ENCODE assay signal across 11 cellular contexts in the genomic region with DNA sequence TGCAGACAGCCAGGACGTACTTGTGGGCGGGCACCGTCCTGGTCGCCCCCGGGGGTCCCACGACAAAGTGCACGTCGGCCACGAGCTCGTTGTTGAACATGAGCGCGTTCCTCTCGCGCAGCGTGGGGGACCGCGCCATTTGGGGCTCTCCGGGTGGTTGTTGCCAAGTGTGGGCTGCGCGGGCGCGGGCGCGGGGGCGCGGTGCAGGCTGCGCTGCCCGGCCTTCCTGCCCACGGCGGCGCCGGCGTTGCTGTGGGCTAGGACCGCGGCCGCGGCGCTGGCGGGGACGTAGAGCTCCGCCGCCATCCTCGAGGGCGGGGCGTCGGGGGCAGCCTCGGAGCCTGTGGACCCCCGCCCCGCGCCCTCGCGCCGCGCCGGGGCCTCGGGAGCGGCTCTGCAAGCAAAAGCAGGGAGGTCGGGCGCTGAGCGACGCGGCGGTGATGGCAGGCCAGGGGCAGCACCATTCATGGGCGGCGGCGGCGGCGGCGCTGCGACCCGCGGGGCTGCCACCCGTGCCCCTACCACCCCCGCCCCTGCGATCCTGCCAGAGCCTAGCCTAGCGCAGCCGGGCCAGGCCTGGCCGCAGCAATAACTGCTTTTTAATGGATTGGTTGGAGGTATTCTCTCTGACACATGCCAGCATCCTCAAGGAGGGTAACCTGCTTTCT. TPM values are rescaled to one million over a fixed set of nuclear protein-coding genes. Genes with fewer than 3 reads are reported as not detected.
DNase-seq lines count a peak whose midpoint lies in the region; ATAC-seq, FAIRE-seq and TF ChIP-seq lines count a peak whose summit lies in the region.
"Had no signal": no experiment of that assay in that cellular context is flagged by ENCODE, and none has a peak within 500 bp of the region (broad histone marks: within the 10 kb centered on the region; RNA-seq: fewer than 3 reads in every experiment).

No MANE protein-coding gene starts in this region.

- H3K27ac ChIP-seq in GM23248: no peak overlapping the region
- H3K27ac ChIP-seq in mammary epithelial cell (ENCODE audit: insufficient read depth, low read depth, low read length): no peak overlapping the region
- H3K27ac ChIP-seq in small intestine (ENCODE audit: low read depth in 1 of 2, low read length in 1 of 2): no peak overlapping the region

- H3K4me1 Mint-ChIP-seq in immature natural killer cell: peaks cover 61 to 72% of the 10 kb centered on the region in 2 donors

- H2AFZ ChIP-seq in GM23248: peak overlapping the region; percentile 51
- peak overlapping the region; percentile 62 for H2AFZ ChIP-seq in mammary epithelial cell (ENCODE audit: low read depth, low read length)

- H3K4me2 ChIP-seq in GM23248 (ENCODE audit: unreplicated experiment) (peak overlapping the region; percentile 61), mammary epithelial cell (ENCODE audit: insufficient read depth, low read depth, low read length) (peak overlapping the region; percentile 60)

- peaks cover 8 to 14% (median 13%) of the 10 kb centered on the region in 3 donors for H3K27me3 Mint-ChIP-seq in immature natural killer cell (ENCODE audit: low read depth in 3 of 3)

- H3K9ac ChIP-seq in GM23248 (peak overlapping the region; percentile 30; the same call in 1 of the 2 replicates), mammary epithelial cell (ENCODE audit: insufficient read depth, low read length) (no peak overlapping the region)

- H3K4me3 ChIP-seq in GM23248 (peak overlapping the region; percentile 48), mammary epithelial cell (replicated peaks in 1 of 3; ENCODE audit: insufficient read depth in 1 of 3, low read depth in 2 of 3, low read length in 3 of 3) (peak overlapping the region in 1 of 3 experiments; percentile 20), skeletal muscle cell (ENCODE audit: low read depth, low read length) (peak overlapping the region; percentile 27), small intestine (ENCODE audit: low read depth in 1 of 2, low read length in 2 of 2) (peak overlapping the region in 1 of 2 donors; percentile 31)

- peak overlapping the region; percentile 21 to 69 (median 46) for H3K4me3 Mint-ChIP-seq in immature natural killer cell
- H3K4me3 Mint-ChIP-seq: activated T-cell treated with anti-CD3 and anti-CD28 coated beads, Interleukin-2, amount 50 U/mL, for 24 hours had no signal

- no peak overlapping the region for H3K27ac Mint-ChIP-seq in immature natural killer cell
- H3K27ac Mint-ChIP-seq: activated T-cell treated with anti-CD3 and anti-CD28 coated beads, Interleukin-2, amount 50 U/mL, for 24 hours had no signal

- H3K9me3 ChIP-seq in GM23248 (ENCODE audit: low read depth) (no peaks in the 10 kb centered on the region), mammary epithelial cell (replicated peaks; ENCODE audit: insufficient read depth, low read length) (no peaks in the 10 kb centered on the region), small intestine (ENCODE audit: control insufficient read depth, low read depth) (no peaks in the 10 kb centered on the region)

- dilution Hi-C loops in mammary epithelial cell (cut with HindIII; ENCODE audit: low sequenced_read_pairs): loop anchor here (5.0 kb wide), 1 partner anchor 80 kb away; no protein-coding TSS in a partner anchor

- intact Hi-C loops in mammary epithelial cell (cut with micrococcal nuclease): no loop called here

- in situ Hi-C loops in GM23248 (cut with MboI): no loop called here
- in situ Hi-C loops in mammary epithelial cell (cut with MboI; ENCODE audit: low sequenced_read_pairs in 2 of 2): no loop called here

- H3K79me2 ChIP-seq in GM23248 (ENCODE audit: insufficient read depth) (no peaks in the 10 kb centered on the region), mammary epithelial cell (ENCODE audit: insufficient read depth, low read length) (no peaks in the 10 kb centered on the region)

- TF ChIP-seq CTCF in mammary epithelial cell (conservative IDR thresholded peaks at IDR 0.05 in 1 of 2, IDR thresholded peaks at IDR 0.05 in 1 of 2; ENCODE audit: extremely low read depth in 1 of 2, insufficient read depth in 1 of 2, low read depth in 1 of 2, low read length in 2 of 2): no peak

- H3K9me2 ChIP-seq in GM23248 (ENCODE audit: insufficient read depth): no peaks in the 10 kb centered on the region

- no peak for ATAC-seq in GM19452 (IDR thresholded peaks at IDR 0.05; ENCODE audit: unreplicated experiment)

- peaks cover 4 to 28% (median 13%) of the 10 kb centered on the region in 3 donors for H3K36me3 Mint-ChIP-seq in immature natural killer cell

- no peaks in the 10 kb centered on the region for H3K9me3 Mint-ChIP-seq in immature natural killer cell
- H3K9me3 Mint-ChIP-seq: activated T-cell treated with anti-CD3 and anti-CD28 coated beads, Interleukin-2, amount 50 U/mL, for 24 hours had no signal

- H3K4me1 ChIP-seq in GM23248 (ENCODE audit: insufficient read depth) (no peaks in the 10 kb centered on the region), mammary epithelial cell (ENCODE audit: insufficient read depth, low read length) (peaks cover 14% of the 10 kb centered on the region), small intestine (ENCODE audit: control insufficient read depth in 2 of 2, insufficient read depth in 1 of 2, low read depth in 1 of 2, low read length in 1 of 2) (no peaks in the 10 kb centered on the region)

- H4K20me1 ChIP-seq in GM23248 (ENCODE audit: insufficient read depth) (no peaks in the 10 kb centered on the region), mammary epithelial cell (ENCODE audit: insufficient read depth, low read length) (no peaks in the 10 kb centered on the region)

- DNase-seq in GM23248 (peak; percentile 29), mammary epithelial cell (no peak), immature natural killer cell (peak in 2 of 3 donors; percentile 20 to 26), skeletal muscle cell (ENCODE audit: low read depth) (no peak), kidney glomerular epithelial cell (lab: John Stamatoyannopoulos, UW) (no peak), HT-29 (ENCODE audit: low spot score) (no peak), small intestine (no peak)
- DNase-seq: activated T-cell treated with anti-CD3 and anti-CD28 coated beads, Interleukin-2, amount 50 U/mL, for 24 hours; NCI-H2081 treated with DMSO at 0.1 percent for 48 hours; stimulated activated naive CD4-positive, alpha-beta T cell treated with Interleukin-2 at 50 U/mL for 16 hours had no signal

- CTCF ChIA-PET in mammary epithelial cell (lab: Charles Lee; ENCODE audit: low non-redundant PET): no interaction called here

- no peaks in the 10 kb centered on the region for H3K36me3 ChIP-seq in GM23248 (ENCODE audit: low read depth)
- no peaks in the 10 kb centered on the region for H3K36me3 ChIP-seq in mammary epithelial cell (ENCODE audit: insufficient read depth, low read length)
- H3K36me3 ChIP-seq in small intestine (ENCODE audit: control insufficient read depth in 2 of 2, insufficient read depth in 2 of 2, low read length in 2 of 2): no peaks in the 10 kb centered on the region

- H3K27me3 ChIP-seq in GM23248 (replicated peaks; ENCODE audit: insufficient read depth) (no peaks in the 10 kb centered on the region; the same call in 1 of the 2 replicates), mammary epithelial cell (ENCODE audit: insufficient read depth, low read length) (peaks cover 17% of the 10 kb centered on the region), small intestine (ENCODE audit: control insufficient read depth in 2 of 2, insufficient read depth in 2 of 2, low read length in 2 of 2) (peaks cover 0 to 7% of the 10 kb centered on the region in 2 donors)

- 7 to 12% methylated on average over 38 to 57 of the region's 78 CpGs for WGBS in GM23248 (ENCODE audit: low coverage in 1 of 2, low lambda C conversion rate in 2 of 2, missing lambda C conversion rate in 2 of 2), 2 experiments
- 13% methylated on average over 8 of the region's 78 CpGs for WGBS in mammary epithelial cell (ENCODE audit: low coverage, missing lambda C conversion rate)
- 8 to 26% (median 15%) methylated on average over 60 to 78 of the region's 78 CpGs for WGBS in small intestine, 3 donors

- no peak for FAIRE-seq in small intestine (lab: Jason Lieb, UNC)

- BruUV-seq in mammary epithelial cell (replicated peaks; lab: Mats Ljungman, UMichigan): no TSS peak

- H3F3A ChIP-seq in GM23248 (ENCODE audit: insufficient read depth): no peaks in the 10 kb centered on the region

RNA-seq across cellular contexts. Expression of a gene that starts 10.4 kb away (rescaled TPM):
- not detected in 2 replicates for total RNA-seq in GM23248 (2014; rRNA removed; shearing (Covaris generic))
- polyA plus RNA-seq in GM23248 (2016; fragmentation: Nextera tagmentation; extraction: Ambion mirVana) (not detected in 2 replicates), mammary epithelial cell (not detected), immature natural killer cell (10 to 100 TPM in 1 of 3 donors, 1 to 10 TPM in 2; 7.4 to 10.7 (median 9.5) TPM), small intestine (under 1 TPM in 1 of 3 donors, not detected in 2; 0.15 TPM)
- not detected for total RNA-seq in mammary epithelial cell
- not detected for polyA minus RNA-seq in mammary epithelial cell
- total RNA-seq in HT-29 (2014; rRNA removed; shearing (Covaris generic)): not detected in 2 replicates

RNA-seq across cellular contexts. Expression of a gene that starts 34.7 kb away (rescaled TPM):
- 11.5 and 15.4 TPM in 2 replicates for total RNA-seq in GM23248 (2014; rRNA removed; shearing (Covaris generic))
- polyA plus RNA-seq in GM23248 (2016; fragmentation: Nextera tagmentation; extraction: Ambion mirVana) (13.3 and 15.2 TPM in 2 replicates), mammary epithelial cell (4.8 TPM), immature natural killer cell (10 to 100 TPM; 24.3 to 27.7 (median 26.1) TPM), small intestine (10 to 100 TPM; 44.9 to 52.1 (median 50.5) TPM)
- total RNA-seq in mammary epithelial cell: 1 to 10 TPM; 3.3 to 9.9 TPM
- 0.78 TPM for polyA minus RNA-seq in mammary epithelial cell
- 39.2 and 42.7 TPM in 2 replicates for total RNA-seq in HT-29 (2014; rRNA removed; shearing (Covaris generic))

RNA-seq across cellular contexts. Expression of a gene that starts 56.9 kb away (rescaled TPM):
- 77.3 and 77.9 TPM in 2 replicates for total RNA-seq in GM23248 (2014; rRNA removed; shearing (Covaris generic))
- 67.4 and 71.2 TPM in 2 replicates for polyA plus RNA-seq in GM23248 (2016; fragmentation: Nextera tagmentation; extraction: Ambion mirVana)
- total RNA-seq in mammary epithelial cell: 10 to 100 TPM; 83.4 to 87.5 TPM
- 70.8 TPM for polyA plus RNA-seq in mammary epithelial cell
- 38.7 TPM for polyA minus RNA-seq in mammary epithelial cell
- 100 to 1,000 TPM in 2 of 3 donors, 10 to 100 TPM in 1; 89.9 to 118 (median 104) TPM for polyA plus RNA-seq in immature natural killer cell
- total RNA-seq in HT-29 (2014; rRNA removed; shearing (Covaris generic)): 56.4 and 74.5 TPM in 2 replicates
- 100 to 1,000 TPM; 114 to 131 (median 122) TPM for polyA plus RNA-seq in small intestine

Comparison
In these comparisons a context has a peak if more than half of its experiments do, and no peak if none do; other contexts are left out.
1. DNase-seq: peak in GM23248 (single experiment) and immature natural killer cell (2 of 3); none in mammary epithelial cell (single experiment), skeletal muscle cell (single experiment), kidney glomerular epithelial cell (single experiment), HT-29 (single experiment) and small intestine (single experiment).